ENCODE assay signal across 16 cellular contexts in genomic region chr9:120917989-120918630, GRCh38. TPM values are rescaled to one million over a fixed set of nuclear protein-coding genes. Genes with fewer than 3 reads are reported as not detected.
DNase-seq lines count a peak whose midpoint lies in the region; TF ChIP-seq lines count a peak whose summit lies in the region.
"Had no signal": no experiment of that assay in that cellular context is flagged by ENCODE, and none has a peak within 500 bp of the region (broad histone marks: within the 10 kb centered on the region; RNA-seq: fewer than 3 reads in every experiment).

No MANE protein-coding gene starts in this region.

- peaks cover 87% of the 10 kb centered on the region for H3K4me1 Mint-ChIP-seq in activated naive CD4-positive, alpha-beta T cell treated with anti-CD3 and anti-CD28 coated beads for 36 hours (ENCODE audit: low read depth)
- peaks cover 92% of the 10 kb centered on the region for H3K4me1 Mint-ChIP-seq in activated T-helper 1 cell treated with anti-CD3 and anti-CD28 coated beads, Interleukin-12 subunit alpha, Interleukin-12 subunit beta, Interleukin-2, Interleukin-4 antibody, amounts not matched to agents 30 ng/mL and 10 ng/mL and 1 ng/mL, durations not matched to agents 14 hours and 24 hours and 36 hours (ENCODE audit: low read depth)
- H3K4me1 Mint-ChIP-seq in immature natural killer cell: peaks cover 63 to 71% of the 10 kb centered on the region in 2 donors

- peaks cover 87% of the 10 kb centered on the region for H3K36me3 Mint-ChIP-seq in activated naive CD4-positive, alpha-beta T cell treated with anti-CD3 and anti-CD28 coated beads for 36 hours (ENCODE audit: low read depth)
- H3K36me3 Mint-ChIP-seq in activated T-helper 1 cell treated with anti-CD3 and anti-CD28 coated beads, Interleukin-12 subunit alpha, Interleukin-12 subunit beta, Interleukin-2, Interleukin-4 antibody, amounts not matched to agents 30 ng/mL and 10 ng/mL and 1 ng/mL, durations not matched to agents 14 hours and 24 hours and 36 hours (ENCODE audit: low read depth): peaks cover 82% of the 10 kb centered on the region
- H3K36me3 Mint-ChIP-seq in immature natural killer cell: peaks cover 14 to 33% (median 18%) of the 10 kb centered on the region in 3 donors

- peaks cover 2 to 5% (median 4%) of the 10 kb centered on the region in 3 donors for H3K36me3 ChIP-seq in tibial artery
- no peaks in the 10 kb centered on the region for H3K36me3 ChIP-seq in A673 (ENCODE audit: insufficient read depth, low read length, poor library complexity, severe bottlenecking)

- peak; percentile 12 for DNase-seq in activated naive CD4-positive, alpha-beta T cell treated with anti-CD3 and anti-CD28 coated beads for 36 hours
- no peak for DNase-seq in activated naive CD4-positive, alpha-beta T cell treated with Interleukin-2 at 50 U/mL for 16 hours
- DNase-seq in activated T-helper 1 cell treated with anti-CD3 and anti-CD28 coated beads, Interleukin-12 subunit alpha, Interleukin-12 subunit beta, Interleukin-2, Interleukin-4 antibody, amounts not matched to agents 30 ng/mL and 10 ng/mL and 1 ng/mL, durations not matched to agents 14 hours and 24 hours and 36 hours (ENCODE audit: low spot score): no peak
- DNase-seq in immature natural killer cell (no peak), tibial artery (no peak), A673 (ENCODE audit: low spot score) (no peak), SKM-1 (lab: John Stamatoyannopoulos, UW; ENCODE audit: unreplicated experiment) (no peak)
- no peak for DNase-seq in stimulated activated CD4-positive, alpha-beta T cell treated with anti-CD3 and anti-CD28 coated beads, Interleukin-2, amount 100 ng/mL, for 24 hours
- DNase-seq: anterior cingulate cortex, DMS79 treated with DMSO at 0.1 percent for 48 hours, HCEC 1CT, hippocampal formation, mesenchymal stem cell, NCI-H1417, NCI-H524 treated with DMSO at 0.1 percent for 48 hours, SHP77 had no signal

- no peaks in the 10 kb centered on the region for H3K9me3 Mint-ChIP-seq in activated naive CD4-positive, alpha-beta T cell treated with anti-CD3 and anti-CD28 coated beads for 36 hours
- H3K9me3 Mint-ChIP-seq in activated T-helper 1 cell treated with anti-CD3 and anti-CD28 coated beads, Interleukin-12 subunit alpha, Interleukin-12 subunit beta, Interleukin-2, Interleukin-4 antibody, amounts not matched to agents 30 ng/mL and 10 ng/mL and 1 ng/mL, durations not matched to agents 14 hours and 24 hours and 36 hours: peaks cover 5% of the 10 kb centered on the region
- H3K9me3 Mint-ChIP-seq in immature natural killer cell: no peaks in the 10 kb centered on the region

- H3K9me3 ChIP-seq in tibial artery: no peaks in the 10 kb centered on the region
- H3K9me3 ChIP-seq in A673 (ENCODE audit: low read depth, low read length, poor library complexity, severe bottlenecking): no peaks in the 10 kb centered on the region

- H3K4me1 ChIP-seq in tibial artery: peaks cover 8 to 94% (median 69%) of the 10 kb centered on the region in 4 donors
- H3K4me1 ChIP-seq in A673 (ENCODE audit: insufficient read depth, low read length, poor library complexity, severe bottlenecking): peaks cover 18% of the 10 kb centered on the region

- H3K27me3 ChIP-seq in tibial artery (no peaks in the 10 kb centered on the region), A673 (replicated peaks; ENCODE audit: insufficient read depth, low read depth, low read length, poor library complexity) (no peaks in the 10 kb centered on the region)

- CTCF ChIA-PET in activated naive CD4-positive, alpha-beta T cell treated with anti-CD3 and anti-CD28 coated beads for 36 hours (lab: Charles Lee): interaction anchor here (1.1 to 2.8 kb wide), 3 partner anchors 12 to 163 kb away, joined by 3 to 6 read pairs (median 4); no protein-coding TSS in a partner anchor
- CTCF ChIA-PET in A673 (lab: Charles Lee): no interaction called here

- peak overlapping the region; percentile 98 for H3K27ac Mint-ChIP-seq in activated naive CD4-positive, alpha-beta T cell treated with anti-CD3 and anti-CD28 coated beads for 36 hours
- peak overlapping the region; percentile 86 for H3K27ac Mint-ChIP-seq in activated T-helper 1 cell treated with anti-CD3 and anti-CD28 coated beads, Interleukin-12 subunit alpha, Interleukin-12 subunit beta, Interleukin-2, Interleukin-4 antibody, amounts not matched to agents 30 ng/mL and 10 ng/mL and 1 ng/mL, durations not matched to agents 14 hours and 24 hours and 36 hours
- peak overlapping the region in 4 of 6 donors; percentile 13 to 75 (median 44) for H3K27ac Mint-ChIP-seq in immature natural killer cell

- H3K4me3 ChIP-seq in tibial artery: no peak overlapping the region
- H3K4me3 ChIP-seq in A673 (ENCODE audit: low read depth, low read length, poor library complexity, severe bottlenecking): no peak overlapping the region

- intact Hi-C loops in activated naive CD4-positive, alpha-beta T cell treated with anti-CD3 and anti-CD28 coated beads for 36 hours (cut with micrococcal nuclease): no loop called here
- intact Hi-C loops in activated T-helper 1 cell treated with anti-CD3 and anti-CD28 coated beads, Interleukin-12 subunit alpha, Interleukin-12 subunit beta, Interleukin-2, Interleukin-4 antibody, amounts not matched to agents 30 ng/mL and 10 ng/mL and 1 ng/mL, durations not matched to agents 14 hours and 24 hours and 36 hours (cut with micrococcal nuclease): no loop called here
- intact Hi-C loops in tibial artery (cut with DNase I; ENCODE audit: low total_unique reads): no loop called here
- intact Hi-C loops in A673 (cut with micrococcal nuclease; ENCODE audit: unreplicated experiment): no loop called here

- H3K27me3 Mint-ChIP-seq in activated naive CD4-positive, alpha-beta T cell treated with anti-CD3 and anti-CD28 coated beads for 36 hours (ENCODE audit: low read depth): no peaks in the 10 kb centered on the region
- H3K27me3 Mint-ChIP-seq in activated T-helper 1 cell treated with anti-CD3 and anti-CD28 coated beads, Interleukin-12 subunit alpha, Interleukin-12 subunit beta, Interleukin-2, Interleukin-4 antibody, amounts not matched to agents 30 ng/mL and 10 ng/mL and 1 ng/mL, durations not matched to agents 14 hours and 24 hours and 36 hours (ENCODE audit: insufficient read depth): no peaks in the 10 kb centered on the region
- peaks cover 0 to 2% (median 0%) of the 10 kb centered on the region in 3 donors for H3K27me3 Mint-ChIP-seq in immature natural killer cell (ENCODE audit: low read depth in 3 of 3)

- peak overlapping the region; percentile 63 for H3K4me3 Mint-ChIP-seq in activated naive CD4-positive, alpha-beta T cell treated with anti-CD3 and anti-CD28 coated beads for 36 hours
- peak overlapping the region; percentile 75 for H3K4me3 Mint-ChIP-seq in activated T-helper 1 cell treated with anti-CD3 and anti-CD28 coated beads, Interleukin-12 subunit alpha, Interleukin-12 subunit beta, Interleukin-2, Interleukin-4 antibody, amounts not matched to agents 30 ng/mL and 10 ng/mL and 1 ng/mL, durations not matched to agents 14 hours and 24 hours and 36 hours
- peak overlapping the region in 3 of 5 donors; percentile 38 to 77 (median 52) for H3K4me3 Mint-ChIP-seq in immature natural killer cell

- POLR2A ChIA-PET in A673 (lab: Charles Lee; ENCODE audit: low non-redundant PET): interaction anchor here (0.5 kb wide), 1 partner anchor 470 kb away, joined by 3 read pairs; no protein-coding TSS in a partner anchor

- H3K27ac ChIP-seq in tibial artery: peak overlapping the region; percentile 94
- no peak overlapping the region for H3K27ac ChIP-seq in A673 (ENCODE audit: low read depth, low read length, poor library complexity, severe bottlenecking)

- BruUV-seq in A673 (replicated peaks; lab: Mats Ljungman, UMichigan): no TSS peak

- TF ChIP-seq CTCF in tibial artery (IDR thresholded peaks at IDR 0.05) (no peak), A673 (conservative IDR thresholded peaks at IDR 0.05; ENCODE audit: low read depth, low read length) (no peak)

RNA-seq across cellular contexts. Expression of gene TRAF1, which starts 8.5 kb away (rescaled TPM):
- 10 to 100 TPM; 80.6 to 85.0 TPM for total RNA-seq in activated naive CD4-positive, alpha-beta T cell treated with anti-CD3 and anti-CD28 coated beads for 36 hours
- total RNA-seq in activated T-helper 1 cell treated with anti-CD3 and anti-CD28 coated beads, Interleukin-12 subunit alpha, Interleukin-12 subunit beta, Interleukin-2, Interleukin-4 antibody, amounts not matched to agents 30 ng/mL and 10 ng/mL and 1 ng/mL, durations not matched to agents 14 hours and 24 hours and 36 hours: 136 and 138 TPM in 2 replicates
- 1 to 10 TPM in 2 of 3 donors, under 1 TPM in 1; 0.67 to 3.4 (median 1.5) TPM for polyA plus RNA-seq in immature natural killer cell
- total RNA-seq in A673 (2021): 0.73 and 0.85 TPM in 2 replicates

RNA-seq across cellular contexts. Expression of gene PHF19, which starts 41.1 kb away (rescaled TPM):
- 100 to 1,000 TPM; 289 to 295 TPM for total RNA-seq in activated naive CD4-positive, alpha-beta T cell treated with anti-CD3 and anti-CD28 coated beads for 36 hours
- 134 and 142 TPM in 2 replicates for total RNA-seq in activated T-helper 1 cell treated with anti-CD3 and anti-CD28 coated beads, Interleukin-12 subunit alpha, Interleukin-12 subunit beta, Interleukin-2, Interleukin-4 antibody, amounts not matched to agents 30 ng/mL and 10 ng/mL and 1 ng/mL, durations not matched to agents 14 hours and 24 hours and 36 hours
- polyA plus RNA-seq in immature natural killer cell: 10 to 100 TPM; 12.1 to 12.9 (median 12.8) TPM
- total RNA-seq in A673 (2021): 75.7 and 77.4 TPM in 2 replicates

Comparison
In these comparisons a context has a peak if more than half of its experiments do, and no peak if none do; other contexts are left out.
1. H3K27ac Mint-ChIP-seq: peak in every context shown above with its lines; median percentile 98 in activated naive CD4-positive, alpha-beta T cell treated with anti-CD3 and anti-CD28 coated beads for 36 hours; 86 in activated T-helper 1 cell treated with anti-CD3 and anti-CD28 coated beads, Interleukin-12 subunit alpha, Interleukin-12 subunit beta, Interleukin-2, Interleukin-4 antibody, amounts not matched to agents 30 ng/mL and 10 ng/mL and 1 ng/mL, durations not matched to agents 14 hours and 24 hours and 36 hours; 44 in immature natural killer cell.
2. RNA of gene TRAF1, which starts 8.5 kb away (total RNA-seq): 136 to 138 TPM in activated T-helper 1 cell treated with anti-CD3 and anti-CD28 coated beads, Interleukin-12 subunit alpha, Interleukin-12 subunit beta, Interleukin-2, Interleukin-4 antibody, amounts not matched to agents 30 ng/mL and 10 ng/mL and 1 ng/mL, durations not matched to agents 14 hours and 24 hours and 36 hours and 80.6 to 85.0 TPM in activated naive CD4-positive, alpha-beta T cell treated with anti-CD3 and anti-CD28 coated beads for 36 hours; 0.73 to 0.85 TPM in A673; every median in the first group is over 10 times any median in the second.
3. Peak in every context shown above with its lines, with median percentiles within 50 percentile points of each other: H3K4me3 Mint-ChIP-seq.